ENCODE assay signal across 15 cellular contexts in the genomic region with DNA sequence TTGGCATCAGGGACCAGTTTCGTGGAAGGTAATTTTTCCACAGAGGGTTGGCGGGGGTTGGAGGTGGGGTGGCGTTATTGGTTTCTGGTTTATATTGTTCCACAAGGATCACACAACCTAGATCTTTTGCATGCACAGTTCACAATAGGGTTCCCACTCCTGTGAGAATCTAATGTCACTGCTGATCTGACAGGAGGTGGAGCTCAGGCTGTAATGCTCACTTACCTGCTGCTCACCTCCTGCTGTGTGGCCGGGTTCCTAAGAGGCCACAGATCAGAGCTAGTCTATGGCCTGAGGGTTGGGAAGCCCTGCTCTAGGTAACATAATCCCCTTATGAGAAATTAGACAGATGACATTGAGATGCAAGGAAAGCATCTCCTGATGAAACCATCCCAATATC. TPM values are rescaled to one million over a fixed set of nuclear protein-coding genes. Genes with fewer than 3 reads are reported as not detected.
A peak's percentile ranks its signal among the peaks of the same experiment; 100 is the strongest.
DNase-seq lines count a peak whose midpoint lies in the region; ATAC-seq and TF ChIP-seq lines count a peak whose summit lies in the region.
"Had no signal": no experiment of that assay in that cellular context is flagged by ENCODE, and none has a peak within 500 bp of the region (broad histone marks: within the 10 kb centered on the region; RNA-seq: fewer than 3 reads in every experiment).

No MANE protein-coding gene starts in this region.

- H3K9me3 Mint-ChIP-seq in activated T-cell treated with anti-CD3 and anti-CD28 coated beads, Interleukin-2, amount 50 U/mL, for 4 hours = peaks cover 7% of the 10 kb centered on the region
- H3K9me3 Mint-ChIP-seq in activated naive CD8-positive, alpha-beta T cell (ENCODE audit: low read depth) = peaks cover 14% of the 10 kb centered on the region
- no peaks in the 10 kb centered on the region for H3K9me3 Mint-ChIP-seq in stimulated activated effector memory CD8-positive, alpha-beta T cell treated with anti-CD3 and anti-CD28 coated beads, Interleukin-12 subunit alpha, Interleukin-12 subunit beta, amount 100 ng/mL, for 72 hours
- no peaks in the 10 kb centered on the region for H3K9me3 Mint-ChIP-seq in glutamatergic neuron (ENCODE audit: unreplicated experiment)

- peak overlapping the region; percentile 86 for H3K27ac Mint-ChIP-seq in activated naive CD8-positive, alpha-beta T cell
- H3K27ac Mint-ChIP-seq in stimulated activated effector memory CD8-positive, alpha-beta T cell treated with anti-CD3 and anti-CD28 coated beads, Interleukin-12 subunit alpha, Interleukin-12 subunit beta, amount 100 ng/mL, for 72 hours = peak overlapping the region; percentile 94
- H3K27ac Mint-ChIP-seq in glutamatergic neuron (ENCODE audit: unreplicated experiment) = no peak overlapping the region

- peak in 1 of 2 donors; percentile 23 for ATAC-seq in activated T-cell treated with anti-CD3 and anti-CD28 coated beads, Interleukin-2, amount 50 U/mL, for 4 hours
- peak; percentile 51 for ATAC-seq in stimulated activated effector memory CD8-positive, alpha-beta T cell treated with anti-CD3 and anti-CD28 coated beads, Interleukin-12 subunit alpha, Interleukin-12 subunit beta, amount 100 ng/mL, for 72 hours
- ATAC-seq: HepG2 had no signal

- no peak for TF ChIP-seq CTCF in glutamatergic neuron (IDR thresholded peaks at IDR 0.05; ENCODE audit: partially characterized antibody, unreplicated experiment)

- no peaks in the 10 kb centered on the region for H3K36me3 ChIP-seq in KOPT-K1 (ENCODE audit: insufficient read depth, low read length)
- H3K36me3 ChIP-seq: stomach had no signal

- H3K9me3 ChIP-seq in KOPT-K1 (ENCODE audit: insufficient read depth, low read length, poor library complexity, severe bottlenecking) = peaks cover 8% of the 10 kb centered on the region
- H3K9me3 ChIP-seq: SK-N-SH, stomach had no signal

- H3K4me1 Mint-ChIP-seq in activated T-cell treated with anti-CD3 and anti-CD28 coated beads, Interleukin-2, amount 50 U/mL, for 4 hours (ENCODE audit: low read depth) = peaks cover 69% of the 10 kb centered on the region
- H3K4me1 Mint-ChIP-seq in activated naive CD8-positive, alpha-beta T cell (ENCODE audit: low read depth) = peaks cover 71% of the 10 kb centered on the region
- H3K4me1 Mint-ChIP-seq in stimulated activated effector memory CD8-positive, alpha-beta T cell treated with anti-CD3 and anti-CD28 coated beads, Interleukin-12 subunit alpha, Interleukin-12 subunit beta, amount 100 ng/mL, for 72 hours = peaks cover 69% of the 10 kb centered on the region
- H3K4me1 Mint-ChIP-seq in glutamatergic neuron (ENCODE audit: low read depth, unreplicated experiment) = peaks cover 2% of the 10 kb centered on the region

- peak overlapping the region; percentile 58 for H3K27ac ChIP-seq in KOPT-K1 (ENCODE audit: low read depth, low read length, poor library complexity, severe bottlenecking)
- H3K27ac ChIP-seq: coronary artery had no signal

- no peaks in the 10 kb centered on the region for H3K27me3 Mint-ChIP-seq in activated T-cell treated with anti-CD3 and anti-CD28 coated beads, Interleukin-2, amount 50 U/mL, for 4 hours (ENCODE audit: low read depth)
- H3K27me3 Mint-ChIP-seq in activated naive CD8-positive, alpha-beta T cell = no peaks in the 10 kb centered on the region
- H3K27me3 Mint-ChIP-seq in glutamatergic neuron (ENCODE audit: unreplicated experiment) = no peaks in the 10 kb centered on the region

- no peak for DNase-seq in activated T-cell treated with anti-CD3 and anti-CD28 coated beads, Interleukin-2, amount 50 U/mL, for 4 hours
- DNase-seq in activated T-cell treated with anti-CD3 and anti-CD28 coated beads for 4 hours (no peak), NCI-H128 (lab: John Stamatoyannopoulos, UW; ENCODE audit: unreplicated experiment) (no peak), HUDEP-2 (lab: John Stamatoyannopoulos, UW; ENCODE audit: unreplicated experiment in 76 of 76) (no peak), glutamatergic neuron (no peak)
- DNase-seq in stimulated activated effector memory CD8-positive, alpha-beta T cell treated with anti-CD3 and anti-CD28 coated beads, Interleukin-12 subunit alpha, Interleukin-12 subunit beta, amount 100 ng/mL, for 72 hours (ENCODE audit: low spot score in 2 of 2) = no peak
- DNase-seq: activated CD4-positive, alpha-beta T cell treated with anti-CD3 and anti-CD28 coated beads for 1 hour; GF-D8; NCI-H1105; SK-N-SH; stomach had no signal

- peak overlapping the region; percentile 22 for H3K4me3 Mint-ChIP-seq in activated T-cell treated with anti-CD3 and anti-CD28 coated beads, Interleukin-2, amount 50 U/mL, for 4 hours
- H3K4me3 Mint-ChIP-seq in activated naive CD8-positive, alpha-beta T cell = peak overlapping the region; percentile 71
- H3K4me3 Mint-ChIP-seq in stimulated activated effector memory CD8-positive, alpha-beta T cell treated with anti-CD3 and anti-CD28 coated beads, Interleukin-12 subunit alpha, Interleukin-12 subunit beta, amount 100 ng/mL, for 72 hours = peak overlapping the region; percentile 77
- H3K4me3 Mint-ChIP-seq in glutamatergic neuron (ENCODE audit: unreplicated experiment) = no peak overlapping the region

- peaks cover 66% of the 10 kb centered on the region for H3K36me3 Mint-ChIP-seq in activated T-cell treated with anti-CD3 and anti-CD28 coated beads, Interleukin-2, amount 50 U/mL, for 4 hours (ENCODE audit: insufficient read depth)
- peaks cover 48% of the 10 kb centered on the region for H3K36me3 Mint-ChIP-seq in activated naive CD8-positive, alpha-beta T cell
- H3K36me3 Mint-ChIP-seq in stimulated activated effector memory CD8-positive, alpha-beta T cell treated with anti-CD3 and anti-CD28 coated beads, Interleukin-12 subunit alpha, Interleukin-12 subunit beta, amount 100 ng/mL, for 72 hours = peaks cover 94% of the 10 kb centered on the region
- no peaks in the 10 kb centered on the region for H3K36me3 Mint-ChIP-seq in glutamatergic neuron (ENCODE audit: unreplicated experiment)

RNA-seq across cellular contexts. Expression of gene GBP5, which starts 12.6 kb away (rescaled TPM):
- 100 to 1,000 TPM in 2 of 3 donors, 10 to 100 TPM in 1; 63.4 to 177 (median 147) TPM for total RNA-seq in activated T-cell treated with anti-CD3 and anti-CD28 coated beads, Interleukin-2, amount 50 U/mL, for 4 hours
- not detected for total RNA-seq in glutamatergic neuron (ENCODE audit: unreplicated experiment)
- total RNA-seq: HepG2 had no signal

Comparison
In these comparisons a context has a peak if more than half of its experiments do, and no peak if none do; other contexts are left out.
1. RNA of gene GBP5, which starts 12.6 kb away (total RNA-seq): 63.4 to 177 TPM in activated T-cell treated with anti-CD3 and anti-CD28 coated beads, Interleukin-2, amount 50 U/mL, for 4 hours; not detected in glutamatergic neuron (single experiment); every median in the first group is over 10 times any median in the second.